In the genomic region with DNA sequence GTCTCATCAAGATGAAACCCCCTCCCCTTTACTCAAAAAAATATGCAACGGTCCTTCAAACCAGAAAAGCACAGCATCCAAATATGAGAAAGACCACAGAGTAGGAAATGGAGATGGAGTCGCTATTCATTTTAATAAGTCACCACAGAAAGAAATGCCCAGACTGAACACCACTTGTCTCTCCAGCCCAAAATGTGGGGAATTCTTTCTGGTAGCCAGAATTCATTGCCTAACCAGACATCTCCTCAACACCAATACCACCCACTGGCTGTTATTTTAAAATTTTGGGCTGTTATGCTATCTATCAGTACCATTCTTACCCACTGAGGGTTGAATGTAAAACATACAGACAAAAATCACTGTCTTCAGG, we compare ENCODE assay signal across 10 cellular contexts.
DNase-seq lines count a peak whose midpoint lies in the region; ATAC-seq and TF ChIP-seq lines count a peak whose summit lies in the region.
"Had no signal": no experiment of that assay in that cellular context is flagged by ENCODE, and none has a peak within 500 bp of the region (broad histone marks: within the 10 kb centered on the region; RNA-seq: fewer than 3 reads in every experiment).

No MANE protein-coding gene starts in this region.

- ATAC-seq in CD4-positive, CD25-positive, alpha-beta regulatory T cell (ENCODE audit: low read depth in 2 of 2): no peak
- ATAC-seq in gastroesophageal sphincter (no peak), mucosa of descending colon (no peak), HG02885 (IDR thresholded peaks at IDR 0.05; ENCODE audit: poor library complexity, unreplicated experiment) (no peak), GM18505 (IDR thresholded peaks at IDR 0.05; ENCODE audit: unreplicated experiment) (no peak)

- TF ChIP-seq CTCF in gastroesophageal sphincter (IDR thresholded peaks at IDR 0.05) (no peak), mucosa of descending colon (IDR thresholded peaks at IDR 0.05) (no peak)

- no peak overlapping the region for H3K27ac ChIP-seq in CD4-positive, CD25-positive, alpha-beta regulatory T cell (ENCODE audit: insufficient read depth, low read length, poor library complexity, severe bottlenecking)
- H3K27ac ChIP-seq in SJSA1 (peak overlapping the region; percentile 98), gastroesophageal sphincter (peak overlapping the region in 3 of 4 donors; percentile 39 to 80 (median 77)), skin epidermis (peak overlapping the region in 20 of 21 experiments; percentile 0 to 93 (median 74))

- peaks cover 4% of the 10 kb centered on the region for H3K36me3 Mint-ChIP-seq in CD4-positive, CD25-positive, alpha-beta regulatory T cell

- no peak for TF ChIP-seq EP300 in gastroesophageal sphincter (IDR thresholded peaks at IDR 0.05)

- 12 to 19% methylated on average over 2 of the region's 2 CpGs for WGBS in gastroesophageal sphincter (ENCODE audit: low coverage in 1 of 2), 2 donors

- H3K27me3 Mint-ChIP-seq in CD4-positive, CD25-positive, alpha-beta regulatory T cell: peaks cover 6% of the 10 kb centered on the region
- H3K27me3 Mint-ChIP-seq: effector memory CD8-positive, alpha-beta T cell had no signal

- H3K27me3 ChIP-seq in CD4-positive, CD25-positive, alpha-beta regulatory T cell (ENCODE audit: control insufficient read depth, insufficient read depth, low read length): no peaks in the 10 kb centered on the region
- H3K27me3 ChIP-seq in SJSA1 (replicated peaks) (no peaks in the 10 kb centered on the region), gastroesophageal sphincter (no peaks in the 10 kb centered on the region)

- peak overlapping the region in 2 of 3 donors; percentile 87 to 93 for H3K27ac Mint-ChIP-seq in CD4-positive, CD25-positive, alpha-beta regulatory T cell
- H3K27ac Mint-ChIP-seq: activated naive CD4-positive, alpha-beta T cell treated with anti-CD3 and anti-CD28 coated beads for 36 hours had no signal

- intact Hi-C loops in mucosa of descending colon (cut with DNase I, micrococcal nuclease): loop anchor here (2.0 to 10.0 kb wide), 2 partner anchors 180 to 314 kb away; a partner anchor contains a TSS

- H3K4me3 ChIP-seq in CD4-positive, CD25-positive, alpha-beta regulatory T cell (ENCODE audit: low read depth, low read length): no peak overlapping the region
- H3K4me3 ChIP-seq in SJSA1 (no peak overlapping the region), gastroesophageal sphincter (no peak overlapping the region), skin epidermis (no peak overlapping the region), mucosa of descending colon (no peak overlapping the region)

- TF ChIP-seq POLR2A in gastroesophageal sphincter (IDR thresholded peaks at IDR 0.05): no peak
- TF ChIP-seq POLR2A in GM18505 (IDR thresholded peaks at IDR 0.05; ENCODE audit: borderline replicate concordance, extremely low read depth, insufficient read depth, insufficient read length): no peak

- H3K4me1 Mint-ChIP-seq in CD4-positive, CD25-positive, alpha-beta regulatory T cell: peaks cover 13 to 41% (median 21%) of the 10 kb centered on the region in 4 donors

- H3K4me3 Mint-ChIP-seq in CD4-positive, CD25-positive, alpha-beta regulatory T cell: peak overlapping the region in 2 of 4 donors; percentile 71 to 75
- H3K4me3 Mint-ChIP-seq: activated naive CD4-positive, alpha-beta T cell treated with anti-CD3 and anti-CD28 coated beads for 36 hours had no signal

- DNase-seq in CD4-positive, CD25-positive, alpha-beta regulatory T cell: no peak
- no peak for DNase-seq in SJSA1 (ENCODE audit: low read depth in 1 of 2, low spot score in 2 of 2)
- DNase-seq in DMS53 (lab: John Stamatoyannopoulos, UW): no peak
- DNase-seq in mucosa of descending colon: no peak

- H3K36me3 ChIP-seq in CD4-positive, CD25-positive, alpha-beta regulatory T cell (ENCODE audit: control insufficient read depth, insufficient read depth, low read length): no peaks in the 10 kb centered on the region
- H3K36me3 ChIP-seq in SJSA1: peaks cover 6% of the 10 kb centered on the region; the same call in 1 of the 2 replicates
- H3K36me3 ChIP-seq in gastroesophageal sphincter: no peaks in the 10 kb centered on the region
- no peaks in the 10 kb centered on the region for H3K36me3 ChIP-seq in mucosa of descending colon (ENCODE audit: low read depth)

- H3K9me3 ChIP-seq in CD4-positive, CD25-positive, alpha-beta regulatory T cell (ENCODE audit: control insufficient read depth in 2 of 2, low read length in 2 of 2): no peaks in the 10 kb centered on the region
- H3K9me3 ChIP-seq in SJSA1 (replicated peaks) (no peaks in the 10 kb centered on the region), gastroesophageal sphincter (no peaks in the 10 kb centered on the region), mucosa of descending colon (no peaks in the 10 kb centered on the region)

- H3K4me1 ChIP-seq in CD4-positive, CD25-positive, alpha-beta regulatory T cell (ENCODE audit: control insufficient read depth, insufficient read depth, low read length, poor library complexity, severe bottlenecking): peaks cover 18% of the 10 kb centered on the region
- H3K4me1 ChIP-seq in SJSA1 (replicated peaks) (peaks cover 39% of the 10 kb centered on the region), gastroesophageal sphincter (peaks cover 0 to 39% (median 16%) of the 10 kb centered on the region in 3 donors), mucosa of descending colon (ENCODE audit: low read depth) (peaks cover 10% of the 10 kb centered on the region)

- H3K9me3 Mint-ChIP-seq in CD4-positive, CD25-positive, alpha-beta regulatory T cell: no peaks in the 10 kb centered on the region
- H3K9me3 Mint-ChIP-seq: activated naive CD4-positive, alpha-beta T cell treated with anti-CD3 and anti-CD28 coated beads for 36 hours; effector memory CD8-positive, alpha-beta T cell had no signal
